34 cellular contexts compared by ENCODE assay signal in genomic region chr16:13379266-13379665, GRCh38.
"Had no signal": no experiment of that assay in that cellular context is flagged by ENCODE, and none has a peak within 500 bp of the region (broad histone marks: within the 10 kb centered on the region; RNA-seq: fewer than 3 reads in every experiment).

No MANE protein-coding gene starts in this region.

- DNase-seq: Karpas-422, Kasumi-1, MG63, MM.1S, MV-4-11, NCI-H1048, NCI-H1092, NCI-H1105, NCI-H1105 treated with DMSO at 0.1 percent for 48 hours, NCI-H1417, NCI-H1417 treated with DMSO at 0.1 percent for 48 hours, NCI-H1436, NCI-H1436 treated with DMSO at 0.1 percent for 48 hours, NCI-H146, NCI-H1694, NCI-H1694 treated with DMSO at 0.1 percent for 48 hours, NCI-H187, NCI-H187 treated with DMSO at 0.1 percent for 48 hours, NCI-H1930, NCI-H2029, NCI-H2029 treated with DMSO at 0.1 percent for 48 hours, NCI-H2081, NCI-H2081 treated with DMSO at 0.1 percent for 48 hours, NCI-H2107, NCI-H2171, NCI-H2171 treated with DMSO at 0.1 percent for 48 hours, NCI-H2227 treated with DMSO at 0.1 percent for 48 hours, NCI-H226, NCI-H345, NCI-H446, NCI-H446 treated with DMSO at 0.1 percent for 48 hours, NCI-H510A, NCI-H510A treated with DMSO at 0.1 percent for 48 hours had no signal

- H3K4me3 ChIP-seq: MG63 had no signal

- H3K9ac ChIP-seq: KMS-11 had no signal

- H3K36me3 ChIP-seq: MG63 had no signal

- H3K27me3 ChIP-seq: MG63 had no signal

- H3K27ac ChIP-seq: KMS-11 had no signal

- H3K9me3 ChIP-seq: MG63 had no signal
